Comparison of ENCODE assay signal across 7 cellular contexts in the genomic region with DNA sequence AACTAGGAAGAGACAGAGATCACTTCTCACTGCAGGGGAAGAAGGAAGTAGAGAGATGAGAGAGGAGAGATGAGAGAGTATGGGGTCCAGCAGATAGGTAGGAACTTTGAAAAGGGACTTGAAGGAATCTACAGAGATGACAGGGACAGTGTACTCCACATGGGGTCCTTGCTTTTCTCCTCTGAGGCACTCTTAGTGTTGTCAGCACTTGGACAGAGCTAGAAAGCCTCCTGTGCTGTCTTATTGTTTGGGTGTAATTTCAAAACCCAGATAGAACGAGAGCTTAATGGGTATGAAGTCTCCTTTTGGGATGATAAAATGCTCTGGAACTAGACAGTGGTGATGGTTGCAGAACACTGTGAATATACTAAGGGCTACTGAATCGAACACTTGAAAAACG.
"Had no signal": no experiment of that assay in that cellular context is flagged by ENCODE, and none has a peak within 500 bp of the region (broad histone marks: within the 10 kb centered on the region; RNA-seq: fewer than 3 reads in every experiment).

No MANE protein-coding gene starts in this region.

- H3K4me3 ChIP-seq: GM23338 had no signal

- DNase-seq: H9, HCEC 1CT, HFFc6, KBM-7 had no signal

- ATAC-seq: GM23338, HepG2 had no signal

- H3K27ac ChIP-seq: HL-60 had no signal
